1 cellular context compared by ENCODE assay signal in the genomic region with DNA sequence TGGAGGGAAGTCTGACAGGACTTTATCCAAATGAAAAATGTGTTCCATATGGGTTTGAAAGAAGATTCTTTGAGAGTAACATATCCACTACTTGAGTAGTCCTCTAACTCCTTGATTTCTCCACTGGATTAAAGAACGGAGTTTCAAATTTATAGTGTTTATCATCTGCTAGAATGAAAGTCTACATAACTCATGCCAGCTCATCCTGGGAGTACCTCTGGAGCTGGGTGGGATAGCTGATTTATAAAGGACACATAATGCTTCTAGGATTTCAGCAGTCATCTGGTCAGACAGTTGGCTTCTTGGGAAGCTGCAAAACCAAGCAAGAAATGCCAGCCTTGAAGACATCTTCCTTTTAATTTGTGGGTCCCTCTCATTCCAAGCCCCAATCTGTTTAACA.
TF ChIP-seq lines count a peak whose summit lies in the region.

No MANE protein-coding gene starts in this region.

TF ChIP-seq in GM12878, 131 proteins besides CTCF, POLR2A, EP300 and RAD21:
- TF ChIP-seq, protein P1, sequence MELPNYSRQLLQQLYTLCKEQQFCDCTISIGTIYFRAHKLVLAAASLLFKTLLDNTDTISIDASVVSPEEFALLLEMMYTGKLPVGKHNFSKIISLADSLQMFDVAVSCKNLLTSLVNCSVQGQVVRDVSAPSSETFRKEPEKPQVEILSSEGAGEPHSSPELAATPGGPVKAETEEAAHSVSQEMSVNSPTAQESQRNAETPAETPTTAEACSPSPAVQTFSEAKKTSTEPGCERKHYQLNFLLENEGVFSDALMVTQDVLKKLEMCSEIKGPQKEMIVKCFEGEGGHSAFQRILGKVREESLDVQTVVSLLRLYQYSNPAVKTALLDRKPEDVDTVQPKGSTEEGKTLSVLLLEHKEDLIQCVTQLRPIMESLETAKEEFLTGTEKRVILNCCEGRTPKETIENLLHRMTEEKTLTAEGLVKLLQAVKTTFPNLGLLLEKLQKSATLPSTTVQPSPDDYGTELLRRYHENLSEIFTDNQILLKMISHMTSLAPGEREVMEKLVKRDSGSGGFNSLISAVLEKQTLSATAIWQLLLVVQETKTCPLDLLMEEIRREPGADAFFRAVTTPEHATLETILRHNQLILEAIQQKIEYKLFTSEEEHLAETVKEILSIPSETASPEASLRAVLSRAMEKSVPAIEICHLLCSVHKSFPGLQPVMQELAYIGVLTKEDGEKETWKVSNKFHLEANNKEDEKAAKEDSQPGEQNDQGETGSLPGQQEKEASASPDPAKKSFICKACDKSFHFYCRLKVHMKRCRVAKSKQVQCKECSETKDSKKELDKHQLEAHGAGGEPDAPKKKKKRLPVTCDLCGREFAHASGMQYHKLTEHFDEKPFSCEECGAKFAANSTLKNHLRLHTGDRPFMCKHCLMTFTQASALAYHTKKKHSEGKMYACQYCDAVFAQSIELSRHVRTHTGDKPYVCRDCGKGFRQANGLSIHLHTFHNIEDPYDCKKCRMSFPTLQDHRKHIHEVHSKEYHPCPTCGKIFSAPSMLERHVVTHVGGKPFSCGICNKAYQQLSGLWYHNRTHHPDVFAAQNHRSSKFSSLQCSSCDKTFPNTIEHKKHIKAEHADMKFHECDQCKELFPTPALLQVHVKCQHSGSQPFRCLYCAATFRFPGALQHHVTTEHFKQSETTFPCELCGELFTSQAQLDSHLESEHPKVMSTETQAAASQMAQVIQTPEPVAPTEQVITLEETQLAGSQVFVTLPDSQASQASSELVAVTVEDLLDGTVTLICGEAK (IDR thresholded peaks at IDR 0.05; ENCODE audit: borderline replicate concordance), result no peak
- no peak for TF ChIP-seq CHD4 (IDR thresholded peaks at IDR 0.05)
- TF ChIP-seq HDGF (IDR thresholded peaks at IDR 0.05), result no peak
- no peak for TF ChIP-seq BCL11A (IDR thresholded peaks at IDR 0.05; ENCODE audit: low read depth, low read length)
- no peak for TF ChIP-seq SMC3 (IDR thresholded peaks at IDR 0.05; ENCODE audit: borderline replicate concordance, low read length)
- no peak for TF ChIP-seq YY1 (IDR thresholded peaks at IDR 0.05; ENCODE audit: low read depth, low read length)
- TF ChIP-seq KLF5 (IDR thresholded peaks at IDR 0.05; ENCODE audit: partially characterized antibody), result no peak
- no peak for TF ChIP-seq POLR2AphosphoS5 (IDR thresholded peaks at IDR 0.05; ENCODE audit: low read length)
- TF ChIP-seq TBL1XR1 (IDR thresholded peaks at IDR 0.05; ENCODE audit: low read depth, low read length), result no peak
